ENCODE assay signal across 1 cellular context in genomic region chr6:63509652-63510352, GRCh38.
TF ChIP-seq lines count a peak whose summit lies in the region.

No MANE protein-coding gene starts in this region.

TF ChIP-seq in HepG2, 621 proteins besides CTCF, POLR2A, EP300 and RAD21 (continued from another document and continues in another):
- TF ChIP-seq, protein P1, sequence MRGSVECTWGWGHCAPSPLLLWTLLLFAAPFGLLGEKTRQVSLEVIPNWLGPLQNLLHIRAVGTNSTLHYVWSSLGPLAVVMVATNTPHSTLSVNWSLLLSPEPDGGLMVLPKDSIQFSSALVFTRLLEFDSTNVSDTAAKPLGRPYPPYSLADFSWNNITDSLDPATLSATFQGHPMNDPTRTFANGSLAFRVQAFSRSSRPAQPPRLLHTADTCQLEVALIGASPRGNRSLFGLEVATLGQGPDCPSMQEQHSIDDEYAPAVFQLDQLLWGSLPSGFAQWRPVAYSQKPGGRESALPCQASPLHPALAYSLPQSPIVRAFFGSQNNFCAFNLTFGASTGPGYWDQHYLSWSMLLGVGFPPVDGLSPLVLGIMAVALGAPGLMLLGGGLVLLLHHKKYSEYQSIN (CRISPR knock-in tag; IDR thresholded peaks at IDR 0.05; ENCODE audit: borderline replicate concordance), result no peak
- TF ChIP-seq, protein P2, sequence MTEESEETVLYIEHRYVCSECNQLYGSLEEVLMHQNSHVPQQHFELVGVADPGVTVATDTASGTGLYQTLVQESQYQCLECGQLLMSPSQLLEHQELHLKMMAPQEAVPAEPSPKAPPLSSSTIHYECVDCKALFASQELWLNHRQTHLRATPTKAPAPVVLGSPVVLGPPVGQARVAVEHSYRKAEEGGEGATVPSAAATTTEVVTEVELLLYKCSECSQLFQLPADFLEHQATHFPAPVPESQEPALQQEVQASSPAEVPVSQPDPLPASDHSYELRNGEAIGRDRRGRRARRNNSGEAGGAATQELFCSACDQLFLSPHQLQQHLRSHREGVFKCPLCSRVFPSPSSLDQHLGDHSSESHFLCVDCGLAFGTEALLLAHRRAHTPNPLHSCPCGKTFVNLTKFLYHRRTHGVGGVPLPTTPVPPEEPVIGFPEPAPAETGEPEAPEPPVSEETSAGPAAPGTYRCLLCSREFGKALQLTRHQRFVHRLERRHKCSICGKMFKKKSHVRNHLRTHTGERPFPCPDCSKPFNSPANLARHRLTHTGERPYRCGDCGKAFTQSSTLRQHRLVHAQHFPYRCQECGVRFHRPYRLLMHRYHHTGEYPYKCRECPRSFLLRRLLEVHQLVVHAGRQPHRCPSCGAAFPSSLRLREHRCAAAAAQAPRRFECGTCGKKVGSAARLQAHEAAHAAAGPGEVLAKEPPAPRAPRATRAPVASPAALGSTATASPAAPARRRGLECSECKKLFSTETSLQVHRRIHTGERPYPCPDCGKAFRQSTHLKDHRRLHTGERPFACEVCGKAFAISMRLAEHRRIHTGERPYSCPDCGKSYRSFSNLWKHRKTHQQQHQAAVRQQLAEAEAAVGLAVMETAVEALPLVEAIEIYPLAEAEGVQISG (CRISPR knock-in tag; IDR thresholded peaks at IDR 0.05), result no peak; the same call in 1 of the 2 replicates
- TF ChIP-seq RAD51 (IDR thresholded peaks at IDR 0.05; ENCODE audit: borderline replicate concordance), result no peak
- peak; percentile 47; the same call in 1 of the 2 replicates for TF ChIP-seq ZNF816 (CRISPR knock-in tag; IDR thresholded peaks at IDR 0.05; ENCODE audit: borderline replicate concordance)
- no peak for TF ChIP-seq ZFYVE20 (CRISPR knock-in tag; IDR thresholded peaks at IDR 0.05; ENCODE audit: borderline replicate concordance, low read depth)
- no peak for TF ChIP-seq RBM39 (IDR thresholded peaks at IDR 0.05; ENCODE audit: low read depth, low read length, poor library complexity, severe bottlenecking)
- TF ChIP-seq NKX3-1 (CRISPR knock-in tag; IDR thresholded peaks at IDR 0.05), result no peak
- TF ChIP-seq, protein P3, sequence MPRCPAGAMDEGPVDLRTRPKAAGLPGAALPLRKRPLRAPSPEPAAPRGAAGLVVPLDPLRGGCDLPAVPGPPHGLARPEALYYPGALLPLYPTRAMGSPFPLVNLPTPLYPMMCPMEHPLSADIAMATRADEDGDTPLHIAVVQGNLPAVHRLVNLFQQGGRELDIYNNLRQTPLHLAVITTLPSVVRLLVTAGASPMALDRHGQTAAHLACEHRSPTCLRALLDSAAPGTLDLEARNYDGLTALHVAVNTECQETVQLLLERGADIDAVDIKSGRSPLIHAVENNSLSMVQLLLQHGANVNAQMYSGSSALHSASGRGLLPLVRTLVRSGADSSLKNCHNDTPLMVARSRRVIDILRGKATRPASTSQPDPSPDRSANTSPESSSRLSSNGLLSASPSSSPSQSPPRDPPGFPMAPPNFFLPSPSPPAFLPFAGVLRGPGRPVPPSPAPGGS (CRISPR knock-in tag; IDR thresholded peaks at IDR 0.05), result peak; percentile 68; the same call in 1 of the 2 replicates
- TF ChIP-seq, protein P4, sequence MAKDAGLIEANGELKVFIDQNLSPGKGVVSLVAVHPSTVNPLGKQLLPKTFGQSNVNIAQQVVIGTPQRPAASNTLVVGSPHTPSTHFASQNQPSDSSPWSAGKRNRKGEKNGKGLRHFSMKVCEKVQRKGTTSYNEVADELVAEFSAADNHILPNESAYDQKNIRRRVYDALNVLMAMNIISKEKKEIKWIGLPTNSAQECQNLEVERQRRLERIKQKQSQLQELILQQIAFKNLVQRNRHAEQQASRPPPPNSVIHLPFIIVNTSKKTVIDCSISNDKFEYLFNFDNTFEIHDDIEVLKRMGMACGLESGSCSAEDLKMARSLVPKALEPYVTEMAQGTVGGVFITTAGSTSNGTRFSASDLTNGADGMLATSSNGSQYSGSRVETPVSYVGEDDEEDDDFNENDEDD (CRISPR knock-in tag; IDR thresholded peaks at IDR 0.05; ENCODE audit: borderline replicate concordance), result peak; percentile 63; the same call in 1 of the 2 replicates
- peak; percentile 66; the same call in 1 of the 2 replicates for TF ChIP-seq ZNF281 (CRISPR knock-in tag; IDR thresholded peaks at IDR 0.05; ENCODE audit: borderline replicate concordance)
- TF ChIP-seq, protein P5, sequence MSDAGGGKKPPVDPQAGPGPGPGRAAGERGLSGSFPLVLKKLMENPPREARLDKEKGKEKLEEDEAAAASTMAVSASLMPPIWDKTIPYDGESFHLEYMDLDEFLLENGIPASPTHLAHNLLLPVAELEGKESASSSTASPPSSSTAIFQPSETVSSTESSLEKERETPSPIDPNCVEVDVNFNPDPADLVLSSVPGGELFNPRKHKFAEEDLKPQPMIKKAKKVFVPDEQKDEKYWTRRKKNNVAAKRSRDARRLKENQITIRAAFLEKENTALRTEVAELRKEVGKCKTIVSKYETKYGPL (CRISPR knock-in tag; IDR thresholded peaks at IDR 0.05), result no peak
- no peak for TF ChIP-seq BHLHE40 (IDR thresholded peaks at IDR 0.05; ENCODE audit: low read length)
- peak; percentile 66; the same call in 1 of the 2 replicates for TF ChIP-seq SPEN (CRISPR knock-in tag; IDR thresholded peaks at IDR 0.05; ENCODE audit: low read depth)
- no peak for TF ChIP-seq KDM5A (IDR thresholded peaks at IDR 0.05; ENCODE audit: borderline replicate concordance, low read length)
- TF ChIP-seq MXI1 (IDR thresholded peaks at IDR 0.05; ENCODE audit: borderline replicate concordance, low read depth, low read length), result peak; percentile 58; the same call in 1 of the 3 replicates
- no peak for TF ChIP-seq SMAD1 (CRISPR knock-in tag; IDR thresholded peaks at IDR 0.05; ENCODE audit: borderline replicate concordance, low read depth)
- TF ChIP-seq MIXL1 (CRISPR knock-in tag; IDR thresholded peaks at IDR 0.05), result peak; percentile 80
- TF ChIP-seq, protein P6, sequence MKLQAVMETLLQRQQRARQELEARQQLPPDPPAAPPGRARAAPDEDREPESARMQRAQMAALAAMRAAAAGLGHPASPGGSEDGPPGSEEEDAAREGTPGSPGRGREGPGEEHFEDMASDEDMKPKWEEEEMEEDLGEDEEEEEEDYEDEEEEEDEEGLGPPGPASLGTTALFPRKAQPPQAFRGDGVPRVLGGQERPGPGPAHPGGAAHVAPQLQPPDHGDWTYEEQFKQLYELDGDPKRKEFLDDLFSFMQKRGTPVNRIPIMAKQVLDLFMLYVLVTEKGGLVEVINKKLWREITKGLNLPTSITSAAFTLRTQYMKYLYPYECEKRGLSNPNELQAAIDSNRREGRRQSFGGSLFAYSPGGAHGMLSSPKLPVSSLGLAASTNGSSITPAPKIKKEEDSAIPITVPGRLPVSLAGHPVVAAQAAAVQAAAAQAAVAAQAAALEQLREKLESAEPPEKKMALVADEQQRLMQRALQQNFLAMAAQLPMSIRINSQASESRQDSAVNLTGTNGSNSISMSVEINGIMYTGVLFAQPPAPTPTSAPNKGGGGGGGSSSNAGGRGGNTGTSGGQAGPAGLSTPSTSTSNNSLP (IDR thresholded peaks at IDR 0.05; ENCODE audit: low read depth, low read length), result peak; percentile 77; the same call in 1 of the 2 replicates
- TF ChIP-seq ZNF549 (CRISPR knock-in tag; IDR thresholded peaks at IDR 0.05), result no peak
- peak; percentile 86 for TF ChIP-seq NFIC (IDR thresholded peaks at IDR 0.05; ENCODE audit: low read length)
- TF ChIP-seq ZNF138 (CRISPR knock-in tag; IDR thresholded peaks at IDR 0.05; ENCODE audit: low read depth), result no peak
- 0 out of 2 replicates have a peak, but pooled peaks have one; percentile 20 for TF ChIP-seq SRF (IDR thresholded peaks at IDR 0.05; ENCODE audit: low read depth, low read length)
- TF ChIP-seq KDM1A (CRISPR knock-in tag; IDR thresholded peaks at IDR 0.05), result peak; percentile 81
- TF ChIP-seq ATF7 (IDR thresholded peaks at IDR 0.05), result peak; percentile 68
- TF ChIP-seq ATF7 (CRISPR knock-in tag; IDR thresholded peaks at IDR 0.05), result no peak; the same call in 1 of the 2 replicates
- TF ChIP-seq ATF6 (CRISPR knock-in tag; conservative IDR thresholded peaks at IDR 0.05), result no peak; the same call in 1 of the 2 replicates
- TF ChIP-seq ZNF33A (CRISPR knock-in tag; IDR thresholded peaks at IDR 0.05; ENCODE audit: borderline replicate concordance), result no peak
- TF ChIP-seq, protein P7, sequence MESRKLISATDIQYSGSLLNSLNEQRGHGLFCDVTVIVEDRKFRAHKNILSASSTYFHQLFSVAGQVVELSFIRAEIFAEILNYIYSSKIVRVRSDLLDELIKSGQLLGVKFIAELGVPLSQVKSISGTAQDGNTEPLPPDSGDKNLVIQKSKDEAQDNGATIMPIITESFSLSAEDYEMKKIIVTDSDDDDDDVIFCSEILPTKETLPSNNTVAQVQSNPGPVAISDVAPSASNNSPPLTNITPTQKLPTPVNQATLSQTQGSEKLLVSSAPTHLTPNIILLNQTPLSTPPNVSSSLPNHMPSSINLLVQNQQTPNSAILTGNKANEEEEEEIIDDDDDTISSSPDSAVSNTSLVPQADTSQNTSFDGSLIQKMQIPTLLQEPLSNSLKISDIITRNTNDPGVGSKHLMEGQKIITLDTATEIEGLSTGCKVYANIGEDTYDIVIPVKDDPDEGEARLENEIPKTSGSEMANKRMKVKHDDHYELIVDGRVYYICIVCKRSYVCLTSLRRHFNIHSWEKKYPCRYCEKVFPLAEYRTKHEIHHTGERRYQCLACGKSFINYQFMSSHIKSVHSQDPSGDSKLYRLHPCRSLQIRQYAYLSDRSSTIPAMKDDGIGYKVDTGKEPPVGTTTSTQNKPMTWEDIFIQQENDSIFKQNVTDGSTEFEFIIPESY (CRISPR knock-in tag; IDR thresholded peaks at IDR 0.05), result peak; percentile 58; the same call in 1 of the 2 replicates
- no peak for TF ChIP-seq CCAR2 (optimal IDR thresholded peaks at IDR 0.05; ENCODE audit: low read depth, low read length)
- TF ChIP-seq ZNF205 (CRISPR knock-in tag; IDR thresholded peaks at IDR 0.05), result no peak
- peak; percentile 84; the same call in 1 of the 2 replicates for TF ChIP-seq FOXK1 (CRISPR knock-in tag; IDR thresholded peaks at IDR 0.05; ENCODE audit: borderline replicate concordance, low read depth)
- no peak for TF ChIP-seq ZNF841 (CRISPR knock-in tag; IDR thresholded peaks at IDR 0.05; ENCODE audit: borderline replicate concordance)
- TF ChIP-seq ZKSCAN1 (IDR thresholded peaks at IDR 0.05; ENCODE audit: low read length), result peak; percentile 94
- peak; percentile 57; the same call in 1 of the 2 replicates for TF ChIP-seq TSC22D2 (CRISPR knock-in tag; IDR thresholded peaks at IDR 0.05; ENCODE audit: borderline replicate concordance)
- no peak for TF ChIP-seq NFRKB (IDR thresholded peaks at IDR 0.05)
- no peak for TF ChIP-seq DZIP1 (CRISPR knock-in tag; IDR thresholded peaks at IDR 0.05)
- no peak for TF ChIP-seq ZNF468 (CRISPR knock-in tag; IDR thresholded peaks at IDR 0.05)
- TF ChIP-seq CHCHD3 (CRISPR knock-in tag; IDR thresholded peaks at IDR 0.05), result no peak
- TF ChIP-seq ZNF552 (CRISPR knock-in tag; IDR thresholded peaks at IDR 0.05; ENCODE audit: borderline replicate concordance), result no peak
- TF ChIP-seq SETDB1 (CRISPR knock-in tag; IDR thresholded peaks at IDR 0.05; ENCODE audit: borderline replicate concordance), result no peak
